Comparison of ENCODE assay signal across 16 cellular contexts in genomic region chr11:33932721-33933120, GRCh38. TPM values are rescaled to one million over a fixed set of nuclear protein-coding genes. Genes with fewer than 3 reads are reported as not detected.
"Had no signal": no experiment of that assay in that cellular context is flagged by ENCODE, and none has a peak within 500 bp of the region (broad histone marks: within the 10 kb centered on the region; RNA-seq: fewer than 3 reads in every experiment).

No MANE protein-coding gene starts in this region.

- H3K36me3 ChIP-seq: transverse colon had no signal

- H3K27me3 ChIP-seq: transverse colon had no signal

- H3K4me3 ChIP-seq: lung, transverse colon had no signal

- DNase-seq: activated B cell treated with CpG ODN at 0.5 μM for 24 hours; activated CD4-positive, alpha-beta T cell treated with anti-CD3 and anti-CD28 coated beads, Interleukin-2, amount 10 ng/mL, durations not matched to agents 24 days and 14 days; activated CD8-positive, alpha-beta memory T cell treated with anti-CD3 and anti-CD28 coated beads, Interleukin-2, amount 50 U/mL, for 4 hours; activated CD8-positive, alpha-beta T cell treated with anti-CD3 and anti-CD28 coated beads, Interleukin-2, amount 10 ng/mL, durations not matched to agents 7 days and 5 days; activated gamma-delta T cell; activated T-cell treated with anti-CD3 and anti-CD28 coated beads, Interleukin-2, amount 50 U/mL, for 72 hours; caudate nucleus; foreskin keratinocyte; nucleus accumbens; posterior cingulate gyrus; stimulated activated CD4-positive, alpha-beta T cell treated with anti-CD3 and anti-CD28 coated beads, Interleukin-4, amount 100 ng/mL, for 24 hours; stimulated activated naive CD4-positive, alpha-beta T cell; substantia nigra; transverse colon had no signal

- H3K9me3 ChIP-seq: transverse colon had no signal

- H3K27ac ChIP-seq: foreskin keratinocyte, transverse colon had no signal

- H3K4me1 ChIP-seq: foreskin keratinocyte had no signal

RNA-seq across cellular contexts. Expression of gene LMO2, which starts 40.8 kb away (rescaled TPM):
- total RNA-seq: activated CD4-positive, alpha-beta T cell treated with anti-CD3 and anti-CD28 coated beads, Interleukin-2, amount 10 ng/mL, durations not matched to agents 24 days and 14 days; activated CD8-positive, alpha-beta T cell treated with anti-CD3 and anti-CD28 coated beads, Interleukin-2, amount 10 ng/mL, durations not matched to agents 7 days and 5 days; activated naive CD4-positive, alpha-beta T cell treated with anti-CD3 and anti-CD28 coated beads, Interleukin-2, amount 50 U/mL, for 72 hours; activated T-cell treated with anti-CD3 and anti-CD28 coated beads, Interleukin-2, amount 50 U/mL, for 72 hours had no signal
